ENCODE assay signal across 1 cellular context in the genomic region with DNA sequence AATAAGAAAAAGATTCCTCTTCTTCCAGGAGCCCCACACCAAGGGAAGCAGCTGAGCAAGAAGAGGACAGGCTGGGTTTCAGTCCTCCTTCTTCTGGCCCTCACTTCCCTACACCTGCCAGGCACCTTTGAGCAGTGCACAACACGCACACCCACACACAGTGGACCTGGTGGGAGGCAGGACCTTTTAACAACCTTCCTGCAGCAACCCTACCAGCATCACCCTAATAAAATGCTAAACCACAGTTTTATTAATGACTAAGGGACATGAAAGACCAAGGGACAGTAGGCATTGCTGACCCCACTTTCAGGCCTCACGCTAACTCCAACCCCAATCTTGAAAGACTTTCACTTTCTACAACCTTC.
TF ChIP-seq lines count a peak whose summit lies in the region.

No MANE protein-coding gene starts in this region.

TF ChIP-seq in GM12878, 131 proteins besides CTCF, POLR2A, EP300 and RAD21:
- peak; percentile 53; the same call in 1 of the 2 replicates for TF ChIP-seq SPI1 (IDR thresholded peaks at IDR 0.05; ENCODE audit: borderline replicate concordance, insufficient read depth, low read depth, low read length)
- TF ChIP-seq IKZF1 (conservative IDR thresholded peaks at IDR 0.05): peak; percentile 72
- peak; percentile 39 for TF ChIP-seq MTA2 (IDR thresholded peaks at IDR 0.05; ENCODE audit: low read depth)
- 0 out of 2 replicates have a peak, but pooled peaks have one; percentile 23 for TF ChIP-seq PAX5 (IDR thresholded peaks at IDR 0.05; ENCODE audit: borderline replicate concordance, low read depth, low read length)
- TF ChIP-seq DPF2 (IDR thresholded peaks at IDR 0.05): peak; percentile 71; the same call in 1 of the 2 replicates
- peak; percentile 74; the same call in 1 of the 2 replicates for TF ChIP-seq EED (IDR thresholded peaks at IDR 0.05; ENCODE audit: low read depth)
- TF ChIP-seq EGR1 (IDR thresholded peaks at IDR 0.05; ENCODE audit: borderline replicate concordance in 1 of 2, low read depth in 2 of 2, low read length in 2 of 2): 0 out of 3 replicates have a peak, but pooled peaks of 1 of the 2 experiments have one; percentile 58
- peak in 1 of 2 experiments; percentile 68; a peak in 2 of 4 replicates for TF ChIP-seq ETV6 (conservative IDR thresholded peaks at IDR 0.05 in 1 of 2, IDR thresholded peaks at IDR 0.05 in 1 of 2; ENCODE audit: borderline replicate concordance in 1 of 2, low read depth in 1 of 2)
- no peak for TF ChIP-seq STAT1 (conservative IDR thresholded peaks at IDR 0.05)
- TF ChIP-seq YBX1 (IDR thresholded peaks at IDR 0.05): no peak
- peak; percentile 49; the same call in 1 of the 2 replicates for TF ChIP-seq TCF3 (IDR thresholded peaks at IDR 0.05; ENCODE audit: borderline replicate concordance, insufficient read depth, low read depth, low read length)
- TF ChIP-seq GABPA (IDR thresholded peaks at IDR 0.05; ENCODE audit: low read depth): no peak
- 0 out of 2 replicates have a peak, but pooled peaks have one; percentile 62 for TF ChIP-seq TCF12 (IDR thresholded peaks at IDR 0.05; ENCODE audit: low read depth, low read length)
- 0 out of 2 replicates have a peak, but pooled peaks have one; percentile 26 for TF ChIP-seq CREM (IDR thresholded peaks at IDR 0.05; ENCODE audit: low read depth)
